ENCODE assay signal across 11 cellular contexts in the genomic region with DNA sequence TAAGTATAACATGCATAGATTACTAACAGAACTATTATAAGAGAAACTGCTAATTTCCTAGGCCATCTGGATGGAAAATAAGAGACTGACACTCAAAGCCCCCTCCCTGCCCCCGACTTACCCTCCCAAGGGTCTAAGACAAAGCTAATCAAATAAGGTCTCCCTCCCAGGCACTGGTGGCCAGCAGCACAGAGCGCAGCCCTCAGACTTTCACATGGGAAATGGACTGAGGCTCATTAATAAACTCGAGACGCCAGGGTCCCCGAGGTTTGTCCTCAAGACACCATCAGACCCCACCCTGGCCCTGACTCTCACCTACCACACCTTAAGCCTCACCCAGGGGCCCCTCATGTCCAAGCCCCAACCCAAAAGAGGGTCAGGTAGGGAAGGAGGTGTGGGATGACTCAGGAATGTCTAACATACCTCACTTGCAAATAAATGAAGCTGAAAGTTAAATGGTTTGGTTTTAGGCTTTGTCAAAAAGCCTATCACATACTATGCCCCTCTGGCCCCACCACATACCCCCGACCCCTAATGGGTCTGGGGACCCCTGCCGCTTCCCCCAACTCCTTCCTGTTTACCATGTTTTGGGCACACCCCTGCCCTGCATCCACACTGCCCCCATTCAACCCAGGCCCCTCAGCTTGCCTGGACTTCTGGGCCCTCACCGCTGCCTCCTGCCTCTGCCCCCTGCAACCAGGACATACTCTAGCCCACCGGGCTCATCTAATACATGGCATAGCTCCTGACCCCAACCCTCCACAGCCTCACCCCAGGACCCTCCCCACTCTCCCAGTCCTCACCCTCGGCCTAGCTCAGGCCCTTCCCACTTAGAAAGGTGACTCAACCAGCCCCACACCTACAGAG. TPM values are rescaled to one million over a fixed set of nuclear protein-coding genes. Genes with fewer than 3 reads are reported as not detected.
DNase-seq lines count a peak whose midpoint lies in the region; ATAC-seq and TF ChIP-seq lines count a peak whose summit lies in the region.
"Had no signal": no experiment of that assay in that cellular context is flagged by ENCODE, and none has a peak within 500 bp of the region (broad histone marks: within the 10 kb centered on the region; RNA-seq: fewer than 3 reads in every experiment).

No MANE protein-coding gene starts in this region.

- 58% methylated on average over 10 of the region's 10 CpGs for WGBS in HUES64

- POLR2A ChIA-PET in CD4-positive, alpha-beta T cell (lab: Charles Lee), result interaction anchor here (0.7 kb wide), 1 partner anchor 16 kb away, joined by 3 read pairs; no protein-coding TSS in a partner anchor

- peaks cover 82% of the 10 kb centered on the region for H3K4me1 Mint-ChIP-seq in CD4-positive, alpha-beta T cell (ENCODE audit: low read depth)
- H3K4me1 Mint-ChIP-seq in nephron, result peaks cover 22% of the 10 kb centered on the region

- no peaks in the 10 kb centered on the region for H3K27me3 ChIP-seq in CD4-positive, alpha-beta T cell (ENCODE audit: control insufficient read depth, insufficient read depth, low read length)
- H3K27me3 ChIP-seq in HUES64 (ENCODE audit: insufficient read depth, low read length), result no peaks in the 10 kb centered on the region
- H3K27me3 ChIP-seq: SJSA1 had no signal

- TF ChIP-seq CTCF in CD4-positive, alpha-beta T cell (IDR thresholded peaks at IDR 0.05), result no peak
- no peak for TF ChIP-seq CTCF in nephron (IDR thresholded peaks at IDR 0.05; ENCODE audit: unreplicated experiment in 3 of 3)

- no peaks in the 10 kb centered on the region; the same call in 1 of the 2 replicates for H3K36me3 ChIP-seq in HUES64 (ENCODE audit: insufficient read depth, low read length)
- H3K36me3 ChIP-seq: HAP-1, SJSA1 had no signal

- no peak for ATAC-seq in CD4-positive, alpha-beta T cell (ENCODE audit: poor library complexity)
- ATAC-seq in HG02870 (IDR thresholded peaks at IDR 0.05; ENCODE audit: unreplicated experiment) (no peak), GM21786 (IDR thresholded peaks at IDR 0.05; ENCODE audit: unreplicated experiment) (no peak)

- intact Hi-C loops in CD4-positive, alpha-beta T cell (cut with DNase I, micrococcal nuclease), result no loop called here

- CTCF ChIA-PET in CD4-positive, alpha-beta T cell (lab: Charles Lee), result interaction anchor here (1.6 kb wide), 1 partner anchor 16 kb away, joined by 5 read pairs; no protein-coding TSS in a partner anchor

- peak overlapping the region; percentile 62 for H3K27ac ChIP-seq in CD4-positive, alpha-beta T cell (ENCODE audit: low read depth, low read length)
- H3K27ac ChIP-seq in HUES64 (ENCODE audit: low read depth, low read length), result peak overlapping the region; percentile 73
- peak overlapping the region; percentile 36 for H3K27ac ChIP-seq in caudate nucleus (ENCODE audit: low read depth, low read length)
- H3K27ac ChIP-seq: SJSA1 had no signal

- H3K4me1 ChIP-seq in HUES64 (ENCODE audit: insufficient read depth, low read length), result peaks cover 31% of the 10 kb centered on the region
- H3K4me1 ChIP-seq: HAP-1 had no signal

- H3K36me3 Mint-ChIP-seq in CD4-positive, alpha-beta T cell (ENCODE audit: low read depth), result peaks cover 13% of the 10 kb centered on the region
- H3K36me3 Mint-ChIP-seq in nephron (ENCODE audit: low read depth), result no peaks in the 10 kb centered on the region

- DNase-seq in CD4-positive, alpha-beta T cell, result no peak
- DNase-seq in caudate nucleus (lab: John Stamatoyannopoulos, UW) (no peak), NCI-H226 (no peak), NCI-H1092 (lab: John Stamatoyannopoulos, UW) (no peak)
- DNase-seq: NCI-H1694 had no signal

- no peaks in the 10 kb centered on the region for H3K9me3 Mint-ChIP-seq in CD4-positive, alpha-beta T cell
- H3K9me3 Mint-ChIP-seq in nephron, result no peaks in the 10 kb centered on the region

- peak overlapping the region; percentile 95 for H3K27ac Mint-ChIP-seq in CD4-positive, alpha-beta T cell
- H3K27ac Mint-ChIP-seq in nephron, result peak overlapping the region; percentile 25 to 93 (median 67)

- no peak overlapping the region for H3K4me3 Mint-ChIP-seq in CD4-positive, alpha-beta T cell
- H3K4me3 Mint-ChIP-seq in nephron, result peak overlapping the region in 1 of 3 experiments; percentile 36

- no peak overlapping the region for H3K4me3 ChIP-seq in HUES64 (ENCODE audit: low read length)
- H3K4me3 ChIP-seq: HAP-1, SJSA1 had no signal

- H3K27me3 Mint-ChIP-seq in CD4-positive, alpha-beta T cell, result no peaks in the 10 kb centered on the region
- peaks cover 3% of the 10 kb centered on the region for H3K27me3 Mint-ChIP-seq in nephron (ENCODE audit: low read depth)

- no peaks in the 10 kb centered on the region for H3K9me3 ChIP-seq in CD4-positive, alpha-beta T cell (ENCODE audit: control insufficient read depth, low read length)
- H3K9me3 ChIP-seq in HUES64 (ENCODE audit: insufficient read depth, low read depth, low read length), result no peaks in the 10 kb centered on the region
- H3K9me3 ChIP-seq: HAP-1, SJSA1 had no signal

- peak overlapping the region; percentile 48 for H3K9ac ChIP-seq in HUES64 (ENCODE audit: low read depth, low read length)

RNA-seq across cellular contexts. Expression of a gene that starts 11.4 kb away (rescaled TPM):
- 10 to 100 TPM; 65.7 to 69.8 TPM for total RNA-seq in CD4-positive, alpha-beta T cell
- 34.0 TPM for polyA plus RNA-seq in HUES64 (2013, experiment 1 of 2)
- 31.4 TPM for polyA plus RNA-seq in HUES64 (2013, experiment 2 of 2)

RNA-seq across cellular contexts. Expression of a gene that starts 53.1 kb away (rescaled TPM):
- total RNA-seq in CD4-positive, alpha-beta T cell, result 10 to 100 TPM; 10.5 to 12.9 TPM
- 12.6 TPM for polyA plus RNA-seq in HUES64 (2013, experiment 1 of 2)
- polyA plus RNA-seq in HUES64 (2013, experiment 2 of 2), result 23.7 TPM
